In the genomic region with DNA sequence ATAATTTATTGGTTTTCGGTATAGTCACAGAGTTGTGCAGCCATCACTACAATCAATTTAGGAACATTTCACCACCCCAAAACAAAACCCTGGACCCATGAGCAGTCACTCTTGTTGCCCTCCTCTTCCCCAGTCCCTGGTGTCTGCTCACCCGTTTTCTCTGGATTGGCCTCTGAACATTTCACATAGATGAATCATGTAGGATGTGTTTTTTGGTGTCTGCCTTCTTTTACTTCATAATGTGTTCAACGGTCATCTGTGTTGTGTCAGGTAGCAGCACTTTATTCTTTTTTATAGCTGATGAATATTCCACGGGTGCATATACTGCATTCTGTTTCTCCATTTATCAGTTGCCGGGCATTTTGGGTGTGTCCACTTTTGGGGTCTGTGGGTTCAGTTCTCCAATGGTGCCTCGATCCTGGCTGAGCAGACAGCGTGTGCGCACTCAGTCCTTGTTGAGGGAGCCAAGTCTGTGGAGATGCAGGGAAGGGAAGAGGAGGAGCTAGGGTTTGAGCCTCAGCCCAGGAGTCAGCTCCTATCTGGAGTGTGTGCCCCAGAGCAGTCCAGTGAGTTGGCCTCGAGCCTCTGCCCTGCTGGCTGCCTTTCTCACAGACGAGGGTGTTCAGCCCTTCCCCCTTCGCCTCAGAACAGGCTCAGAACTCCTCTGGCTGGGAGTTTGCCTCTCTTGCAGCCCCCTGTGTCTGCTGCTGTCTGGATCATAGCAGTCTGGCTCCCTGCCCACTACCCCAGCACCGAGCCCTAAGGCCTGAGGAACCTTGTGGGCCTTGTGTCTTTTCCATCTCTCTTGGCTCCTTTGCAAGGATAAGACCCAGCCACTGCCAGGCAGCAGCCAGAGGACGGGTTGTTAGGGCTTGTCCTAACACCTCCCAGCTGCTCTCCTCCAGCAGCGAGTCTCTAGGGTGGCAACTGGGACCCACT, we compare ENCODE assay signal across 8 cellular contexts. TPM values are rescaled to one million over a fixed set of nuclear protein-coding genes. Genes with fewer than 3 reads are reported as not detected.
DNase-seq lines count a peak whose midpoint lies in the region; ATAC-seq and TF ChIP-seq lines count a peak whose summit lies in the region.

No MANE protein-coding gene starts in this region.

- H3K4me3 Mint-ChIP-seq in naive thymus-derived CD8-positive, alpha-beta T cell = peak overlapping the region; percentile 23 to 97 (median 82)

- H3K27ac Mint-ChIP-seq in naive thymus-derived CD8-positive, alpha-beta T cell = peak overlapping the region; percentile 82 to 99 (median 92)

- TF ChIP-seq CTCF in omental fat pad (IDR thresholded peaks at IDR 0.05) = no peak

- H3K27ac ChIP-seq in epithelial cell of prostate = peak overlapping the region; percentile 79

- DNase-seq in C1 segment of cervical spinal cord (lab: John Stamatoyannopoulos, UW) (peak in 10 of 14 donors; percentile 34 to 64 (median 40)), RPMI7951 (ENCODE audit: low read depth) (peak; percentile 31), epithelial cell of prostate (ENCODE audit: low read depth, low spot score) (no peak), omental fat pad (ENCODE audit: low spot score) (no peak), iPS-NIHi11 (ENCODE audit: low spot score) (no peak)
- DNase-seq in naive thymus-derived CD8-positive, alpha-beta T cell = no peak
- no peak for DNase-seq in activated CD4-positive, alpha-beta T cell treated with anti-CD3 and anti-CD28 coated beads for 1 hour

- POLR2A ChIA-PET in naive thymus-derived CD8-positive, alpha-beta T cell (lab: Charles Lee) = interaction anchor here (1.3 kb wide), 1 partner anchor 50 kb away, joined by 3 read pairs; no protein-coding TSS in a partner anchor

- ATAC-seq in naive thymus-derived CD8-positive, alpha-beta T cell = no peak
- ATAC-seq in HG03039 (IDR thresholded peaks at IDR 0.05; ENCODE audit: unreplicated experiment) (no peak), omental fat pad (ENCODE audit: low FRiP score) (no peak)

- peaks cover 48 to 80% (median 76%) of the 10 kb centered on the region in 4 donors for H3K4me1 Mint-ChIP-seq in naive thymus-derived CD8-positive, alpha-beta T cell

- no peaks in the 10 kb centered on the region for H3K9me3 Mint-ChIP-seq in naive thymus-derived CD8-positive, alpha-beta T cell

- H3K27me3 Mint-ChIP-seq in naive thymus-derived CD8-positive, alpha-beta T cell = no peaks in the 10 kb centered on the region

- peaks cover 0 to 53% (median 21%) of the 10 kb centered on the region in 3 donors for H3K36me3 Mint-ChIP-seq in naive thymus-derived CD8-positive, alpha-beta T cell

RNA-seq across cellular contexts. Expression of a gene that starts 18.0 kb away (rescaled TPM):
- 34.5 and 36.4 TPM in 2 replicates for total RNA-seq in RPMI7951 (2014; rRNA removed; shearing (Covaris generic))
- total RNA-seq in naive thymus-derived CD8-positive, alpha-beta T cell = 10 to 100 TPM; 21.3 to 25.7 TPM
- polyA plus RNA-seq in naive thymus-derived CD8-positive, alpha-beta T cell = 10 to 100 TPM; 45.5 to 62.1 (median 56.9) TPM
- 10 to 100 TPM; 16.1 to 29.9 (median 19.4) TPM for total RNA-seq in omental fat pad

Comparison
In these comparisons a context has a peak if more than half of its experiments do, and no peak if none do; other contexts are left out.
1. DNase-seq: peak in C1 segment of cervical spinal cord (10 of 14) and RPMI7951 (single experiment); none in epithelial cell of prostate (single experiment), naive thymus-derived CD8-positive, alpha-beta T cell (0 of 10), omental fat pad (single experiment), iPS-NIHi11 (single experiment) and activated CD4-positive, alpha-beta T cell treated with anti-CD3 and anti-CD28 coated beads for 1 hour (single experiment).